ENCODE assay signal across 8 cellular contexts in the genomic region with DNA sequence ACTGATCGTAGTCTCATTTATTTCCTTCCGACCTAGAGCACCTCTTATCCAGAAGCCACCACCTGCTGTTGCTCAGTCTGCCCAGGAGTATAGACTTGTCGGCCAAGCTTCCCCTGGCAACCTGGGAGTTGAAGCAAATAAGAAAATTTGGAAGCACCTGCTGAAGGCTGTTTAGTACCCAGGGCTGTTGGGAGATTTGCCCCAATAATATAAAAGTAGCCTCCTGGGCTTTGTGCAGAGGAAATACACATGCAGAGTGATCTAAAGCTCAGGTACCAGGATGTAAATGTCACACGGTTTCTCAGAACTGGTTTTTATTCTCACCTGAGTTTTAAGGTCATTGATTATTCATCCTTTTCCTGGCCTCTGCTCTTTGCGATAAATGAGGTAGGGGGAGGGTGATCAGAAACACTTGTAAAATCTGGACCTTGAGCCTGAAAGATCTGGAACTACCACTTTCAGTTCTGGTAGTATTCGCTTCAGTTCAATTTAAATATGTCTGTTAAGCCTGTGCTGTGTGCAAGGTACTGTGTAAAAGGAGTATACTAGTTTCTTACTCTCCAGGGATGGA. TPM values are rescaled to one million over a fixed set of nuclear protein-coding genes. Genes with fewer than 3 reads are reported as not detected.
DNase-seq lines count a peak whose midpoint lies in the region; ATAC-seq and TF ChIP-seq lines count a peak whose summit lies in the region.

No MANE protein-coding gene starts in this region.

- no peaks in the 10 kb centered on the region for H3K36me3 ChIP-seq in testis (ENCODE audit: low read depth, missing control alignments)

- H3K4me3 Mint-ChIP-seq in activated CD8-positive, alpha-beta memory T cell treated with anti-CD3 and anti-CD28 coated beads, Interleukin-2, amount 10 ng/mL, durations not matched to agents 7 days and 5 days = peak overlapping the region; percentile 83
- peak overlapping the region; percentile 98 for H3K4me3 Mint-ChIP-seq in activated naive CD8-positive, alpha-beta T cell

- H3K4me1 Mint-ChIP-seq in activated CD8-positive, alpha-beta memory T cell treated with anti-CD3 and anti-CD28 coated beads, Interleukin-2, amount 10 ng/mL, durations not matched to agents 7 days and 5 days = peaks cover 29% of the 10 kb centered on the region
- peaks cover 45% of the 10 kb centered on the region for H3K4me1 Mint-ChIP-seq in activated naive CD8-positive, alpha-beta T cell (ENCODE audit: low read depth)

- no peak for ATAC-seq in activated CD8-positive, alpha-beta memory T cell treated with anti-CD3 and anti-CD28 coated beads, Interleukin-2, amount 10 ng/mL, durations not matched to agents 7 days and 5 days
- ATAC-seq in HG03095 (IDR thresholded peaks at IDR 0.05; ENCODE audit: unreplicated experiment) = no peak
- no peak for ATAC-seq in GM18868 (IDR thresholded peaks at IDR 0.05; ENCODE audit: unreplicated experiment)

- peaks cover 8% of the 10 kb centered on the region for H3K36me3 Mint-ChIP-seq in activated CD8-positive, alpha-beta memory T cell treated with anti-CD3 and anti-CD28 coated beads, Interleukin-2, amount 10 ng/mL, durations not matched to agents 7 days and 5 days
- H3K36me3 Mint-ChIP-seq in activated naive CD8-positive, alpha-beta T cell = peaks cover 6% of the 10 kb centered on the region

- H3K27me3 Mint-ChIP-seq in activated CD8-positive, alpha-beta memory T cell treated with anti-CD3 and anti-CD28 coated beads, Interleukin-2, amount 10 ng/mL, durations not matched to agents 7 days and 5 days = peaks cover 6% of the 10 kb centered on the region
- no peaks in the 10 kb centered on the region for H3K27me3 Mint-ChIP-seq in activated naive CD8-positive, alpha-beta T cell

- TF ChIP-seq CTCF in testis (IDR thresholded peaks at IDR 0.05) (no peak), lower leg skin (IDR thresholded peaks at IDR 0.05) (no peak)

- CTCF ChIA-PET in activated CD8-positive, alpha-beta memory T cell treated with anti-CD3 and anti-CD28 coated beads, Interleukin-2, amount 10 ng/mL, durations not matched to agents 7 days and 5 days (lab: Charles Lee) = interaction anchor here (1.1 to 1.7 kb wide), 3 partner anchors 266 to 301 kb away, joined by 3 to 7 read pairs (median 4); no protein-coding TSS in a partner anchor

- intact Hi-C loops in testis (cut with DNase I; ENCODE audit: low total_unique reads) = no loop called here
- intact Hi-C loops in lower leg skin (cut with DNase I; ENCODE audit: low total_unique reads) = no loop called here

- H3K27me3 ChIP-seq in layer of hippocampus (ENCODE audit: control insufficient read depth, insufficient read depth, low read length) (no peaks in the 10 kb centered on the region), testis (no peaks in the 10 kb centered on the region)

- peak overlapping the region; percentile 97 for H3K27ac ChIP-seq in layer of hippocampus (ENCODE audit: low read depth, low read length)
- H3K27ac ChIP-seq in testis = peak overlapping the region; percentile 85 to 99

- no peak for DNase-seq in activated CD8-positive, alpha-beta memory T cell treated with anti-CD3 and anti-CD28 coated beads, Interleukin-2, amount 10 ng/mL, durations not matched to agents 7 days and 5 days
- no peak for DNase-seq in activated CD8-positive, alpha-beta memory T cell treated with anti-CD3 and anti-CD28 coated beads, Interleukin-2, amount 50 U/mL, for 48 hours
- DNase-seq in testis (no peak), lower leg skin (ENCODE audit: low spot score in 2 of 2) (no peak)

- H3K9me3 Mint-ChIP-seq in activated CD8-positive, alpha-beta memory T cell treated with anti-CD3 and anti-CD28 coated beads, Interleukin-2, amount 10 ng/mL, durations not matched to agents 7 days and 5 days (ENCODE audit: low read depth) = no peaks in the 10 kb centered on the region
- no peaks in the 10 kb centered on the region for H3K9me3 Mint-ChIP-seq in activated naive CD8-positive, alpha-beta T cell (ENCODE audit: low read depth)

- H3K4me3 ChIP-seq in testis = peak overlapping the region; percentile 91 to 100
- H3K4me3 ChIP-seq in lower leg skin (ENCODE audit: low read depth, poor library complexity, severe bottlenecking) = no peak overlapping the region

- no peak for TF ChIP-seq POLR2A in testis (IDR thresholded peaks at IDR 0.05)
- TF ChIP-seq POLR2A in lower leg skin (IDR thresholded peaks at IDR 0.05) = no peak

- H3K27ac Mint-ChIP-seq in activated CD8-positive, alpha-beta memory T cell treated with anti-CD3 and anti-CD28 coated beads, Interleukin-2, amount 10 ng/mL, durations not matched to agents 7 days and 5 days = peak overlapping the region; percentile 88
- peak overlapping the region; percentile 99 for H3K27ac Mint-ChIP-seq in activated naive CD8-positive, alpha-beta T cell

- H3K4me1 ChIP-seq in testis = peaks cover 24% of the 10 kb centered on the region

- no peaks in the 10 kb centered on the region for H3K9me3 ChIP-seq in testis

- WGBS in testis, 2 donors = 20 to 28% methylated on average over 6 of the region's 6 CpGs
- WGBS in lower leg skin, 2 donors = 17 to 18% methylated on average over 6 of the region's 6 CpGs

RNA-seq across cellular contexts. Expression of a gene that starts 0.8 kb away (rescaled TPM):
- 10 to 100 TPM; 80.0 to 92.6 TPM for total RNA-seq in activated CD8-positive, alpha-beta memory T cell treated with anti-CD3 and anti-CD28 coated beads, Interleukin-2, amount 10 ng/mL, durations not matched to agents 7 days and 5 days
- total RNA-seq in testis = 100 to 1,000 TPM; 134 to 142 TPM
- 143 TPM for polyA plus RNA-seq in testis (ENCODE audit: insufficient read depth, low read depth, low replicate concordance)
- 100 to 1,000 TPM in 1 of 4 donors, 10 to 100 TPM in 3; 92.0 to 110 (median 94.4) TPM for total RNA-seq in lower leg skin
